In the genomic region with DNA sequence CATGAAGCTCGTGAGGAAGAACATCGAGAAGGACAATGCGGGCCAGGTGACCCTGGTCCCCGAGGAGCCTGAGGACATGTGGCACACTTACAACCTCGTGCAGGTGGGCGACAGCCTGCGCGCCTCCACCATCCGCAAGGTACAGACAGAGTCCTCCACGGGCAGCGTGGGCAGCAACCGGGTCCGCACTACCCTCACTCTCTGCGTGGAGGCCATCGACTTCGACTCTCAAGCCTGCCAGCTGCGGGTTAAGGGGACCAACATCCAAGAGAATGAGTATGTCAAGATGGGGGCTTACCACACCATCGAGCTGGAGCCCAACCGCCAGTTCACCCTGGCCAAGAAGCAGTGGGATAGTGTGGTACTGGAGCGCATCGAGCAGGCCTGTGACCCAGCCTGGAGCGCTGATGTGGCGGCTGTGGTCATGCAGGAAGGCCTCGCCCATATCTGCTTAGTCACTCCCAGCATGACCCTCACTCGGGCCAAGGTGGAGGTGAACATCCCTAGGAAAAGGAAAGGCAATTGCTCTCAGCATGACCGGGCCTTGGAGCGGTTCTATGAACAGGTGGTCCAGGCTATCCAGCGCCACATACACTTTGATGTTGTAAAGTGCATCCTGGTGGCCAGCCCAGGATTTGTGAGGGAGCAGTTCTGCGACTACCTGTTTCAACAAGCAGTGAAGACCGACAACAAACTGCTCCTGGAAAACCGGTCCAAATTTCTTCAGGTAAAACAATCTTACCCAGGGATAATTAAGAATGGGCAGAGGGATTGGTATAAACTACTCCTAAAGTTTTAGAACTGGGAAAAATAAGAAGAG, we compare ENCODE assay signal across 8 cellular contexts. TPM values are rescaled to one million over a fixed set of nuclear protein-coding genes. Genes with fewer than 3 reads are reported as not detected.
DNase-seq lines count a peak whose midpoint lies in the region; TF ChIP-seq lines count a peak whose summit lies in the region.

No MANE protein-coding gene starts in this region.

- H3K27ac ChIP-seq in GM23248: peak overlapping the region; percentile 99
- H3K27ac ChIP-seq in KMS-11: peak overlapping the region; percentile 95
- peak overlapping the region; percentile 85 for H3K27ac ChIP-seq in VCaP
- peak overlapping the region; percentile 94 for H3K27ac ChIP-seq in mammary epithelial cell (ENCODE audit: insufficient read depth, low read depth, low read length)
- peak overlapping the region; percentile 95 for H3K27ac ChIP-seq in skeletal muscle tissue (ENCODE audit: low read depth, low read length)

- intact Hi-C loops in mammary epithelial cell (cut with micrococcal nuclease): loop anchor here (1.0 to 5.0 kb wide), 3 partner anchors 13 to 117 kb away; a partner anchor contains a TSS

- dilution Hi-C loops in mammary epithelial cell (cut with HindIII; ENCODE audit: low sequenced_read_pairs): no loop called here

- no peak for DNase-seq in GM06990 (ENCODE audit: extremely low read depth, insufficient read length)
- peak; percentile 91 for DNase-seq in GM23248
- DNase-seq in mammary epithelial cell: peak; percentile 79
- peak; percentile 30 for DNase-seq in iPS-NIHi11 (ENCODE audit: low spot score)
- no peak for DNase-seq in middle frontal gyrus (ENCODE audit: extremely low spot score, low spot score)

- 1 to 3% methylated on average over 31 of the region's 31 CpGs for whole genome bisulfite sequencing in GM23248 (ENCODE audit: low coverage in 1 of 2, low lambda C conversion rate in 2 of 2, missing lambda C conversion rate in 2 of 2), 2 experiments
- 4% methylated on average over 14 of the region's 31 CpGs for WGBS in mammary epithelial cell (ENCODE audit: low coverage, missing lambda C conversion rate)

- H3K4me1 ChIP-seq in GM23248 (ENCODE audit: insufficient read depth) (peaks cover 30% of the 10 kb centered on the region), KMS-11 (ENCODE audit: low read depth, poor library complexity, severe bottlenecking) (peaks cover 33% of the 10 kb centered on the region), mammary epithelial cell (ENCODE audit: insufficient read depth, low read length) (peaks cover 20% of the 10 kb centered on the region), skeletal muscle tissue (ENCODE audit: control insufficient read depth in 3 of 3, insufficient read depth in 3 of 3, low read length in 3 of 3) (peaks cover 20 to 44% (median 33%) of the 10 kb centered on the region in 3 donors)

- H3K9me2 ChIP-seq in GM23248 (ENCODE audit: insufficient read depth): no peaks in the 10 kb centered on the region

- H3K4me2 ChIP-seq in GM23248 (ENCODE audit: unreplicated experiment) (peak overlapping the region; percentile 97), KMS-11 (peak overlapping the region; percentile 81), mammary epithelial cell (ENCODE audit: insufficient read depth, low read depth, low read length) (peak overlapping the region; percentile 98)

- H3K4me3 ChIP-seq in GM06990 (replicated peaks; ENCODE audit: low read depth, low read length) (peak overlapping the region; percentile 79), GM23248 (peak overlapping the region; percentile 87), KMS-11 (IDR thresholded peaks at IDR 0.05; ENCODE audit: insufficient read depth, low read depth, low read length) (peak overlapping the region; percentile 19), mammary epithelial cell (replicated peaks in 1 of 3; ENCODE audit: insufficient read depth in 1 of 3, low read depth in 2 of 3, low read length in 3 of 3) (peak overlapping the region; percentile 65 to 91 (median 71)), skeletal muscle tissue (ENCODE audit: low read length in 3 of 3) (peak overlapping the region; percentile 90 to 95 (median 93))

- H3K36me3 ChIP-seq in GM06990 (ENCODE audit: control insufficient read depth, insufficient read depth, low read length) (no peaks in the 10 kb centered on the region; the same call in 1 of the 2 replicates), GM23248 (ENCODE audit: low read depth) (peaks cover 37% of the 10 kb centered on the region), KMS-11 (ENCODE audit: insufficient read depth) (peaks cover 14% of the 10 kb centered on the region), mammary epithelial cell (ENCODE audit: insufficient read depth, low read length) (peaks cover 12% of the 10 kb centered on the region), skeletal muscle tissue (ENCODE audit: control insufficient read depth in 3 of 3, insufficient read depth in 3 of 3, low read length in 3 of 3) (peaks cover 0 to 12% (median 6%) of the 10 kb centered on the region in 3 donors)

- CTCF ChIA-PET in mammary epithelial cell (lab: Charles Lee; ENCODE audit: low non-redundant PET): interaction anchor here (1.4 kb wide), 1 partner anchor 115 kb away, joined by 11 read pairs; no protein-coding TSS in a partner anchor

- H2AFZ ChIP-seq in GM23248 (peak overlapping the region; percentile 44), KMS-11 (ENCODE audit: low read depth) (peak overlapping the region; percentile 96), mammary epithelial cell (ENCODE audit: low read depth, low read length) (peak overlapping the region; percentile 97)

- H3K79me2 ChIP-seq in GM23248 (ENCODE audit: insufficient read depth): peaks cover 86% of the 10 kb centered on the region
- H3K79me2 ChIP-seq in KMS-11 (ENCODE audit: insufficient read depth, low read depth): peaks cover 47% of the 10 kb centered on the region
- H3K79me2 ChIP-seq in mammary epithelial cell (ENCODE audit: insufficient read depth, low read length): peaks cover 75% of the 10 kb centered on the region

- H3F3A ChIP-seq in GM23248 (ENCODE audit: insufficient read depth): peaks cover 36% of the 10 kb centered on the region

- no peaks in the 10 kb centered on the region for H4K20me1 ChIP-seq in GM23248 (ENCODE audit: insufficient read depth)
- peaks cover 21% of the 10 kb centered on the region for H4K20me1 ChIP-seq in KMS-11 (ENCODE audit: insufficient read depth)
- H4K20me1 ChIP-seq in mammary epithelial cell (ENCODE audit: insufficient read depth, low read length): peaks cover 3% of the 10 kb centered on the region

- H3K27me3 ChIP-seq in GM06990 (replicated peaks; ENCODE audit: control insufficient read depth, insufficient read depth, low read length) (no peaks in the 10 kb centered on the region), GM23248 (replicated peaks; ENCODE audit: insufficient read depth) (no peaks in the 10 kb centered on the region), KMS-11 (ENCODE audit: insufficient read depth, low read depth) (no peaks in the 10 kb centered on the region), mammary epithelial cell (ENCODE audit: insufficient read depth, low read length) (no peaks in the 10 kb centered on the region), skeletal muscle tissue (ENCODE audit: control insufficient read depth in 3 of 3, insufficient read depth in 3 of 3, low read length in 3 of 3) (no peaks in the 10 kb centered on the region)

- H3K9me3 ChIP-seq in GM23248 (ENCODE audit: low read depth): no peaks in the 10 kb centered on the region
- no peaks in the 10 kb centered on the region for H3K9me3 ChIP-seq in mammary epithelial cell (replicated peaks; ENCODE audit: insufficient read depth, low read length)
- no peaks in the 10 kb centered on the region for H3K9me3 ChIP-seq in skeletal muscle tissue (ENCODE audit: control insufficient read depth in 3 of 3, low read length in 3 of 3)

- TSS peak; percentile 63 for BruUV-seq in mammary epithelial cell (replicated peaks; lab: Mats Ljungman, UMichigan)

- TF ChIP-seq CTCF in GM06990 (IDR thresholded peaks at IDR 0.05; ENCODE audit: insufficient read depth, low read length, poor library complexity, severe bottlenecking): no peak
- no peak for TF ChIP-seq CTCF in KMS-11 (conservative IDR thresholded peaks at IDR 0.05; ENCODE audit: low read depth, low read length)
- no peak for TF ChIP-seq CTCF in VCaP (conservative IDR thresholded peaks at IDR 0.05)
- TF ChIP-seq CTCF in mammary epithelial cell (conservative IDR thresholded peaks at IDR 0.05 in 1 of 2, IDR thresholded peaks at IDR 0.05 in 1 of 2; ENCODE audit: extremely low read depth in 1 of 2, insufficient read depth in 1 of 2, low read depth in 1 of 2, low read length in 2 of 2): peak in 1 of 2 donors; percentile 18

- in situ Hi-C loops in GM23248 (cut with MboI) (no loop called here), mammary epithelial cell (cut with MboI; ENCODE audit: low sequenced_read_pairs in 2 of 2) (no loop called here)

- H3K9ac ChIP-seq in GM23248: peak overlapping the region; percentile 99
- peak overlapping the region; percentile 96 for H3K9ac ChIP-seq in KMS-11
- peak overlapping the region; percentile 96 for H3K9ac ChIP-seq in mammary epithelial cell (ENCODE audit: insufficient read depth, low read length)
- peak overlapping the region; percentile 84 to 90 (median 89) for H3K9ac ChIP-seq in skeletal muscle tissue (ENCODE audit: low read depth in 1 of 3, low read length in 3 of 3)

RNA-seq across cellular contexts. Expression of a gene that starts 12.9 kb away (rescaled TPM):
- total RNA-seq in GM23248 (2014; rRNA removed; shearing (Covaris generic)): 18.4 and 18.6 TPM in 2 replicates
- 8.1 and 8.9 TPM in 2 replicates for polyA plus RNA-seq in GM23248 (2016; fragmentation: Nextera tagmentation; extraction: Ambion mirVana)
- 10 to 100 TPM in 1 of 2 donors, 1 to 10 TPM in 1; 2.7 to 14.6 TPM for total RNA-seq in mammary epithelial cell
- 3.9 TPM for polyA plus RNA-seq in mammary epithelial cell
- 3.5 TPM for polyA minus RNA-seq in mammary epithelial cell
- total RNA-seq in skeletal muscle tissue: 22.4 TPM

RNA-seq across cellular contexts. Expression of a gene that starts 12.9 kb away (rescaled TPM):
- 20.4 and 24.4 TPM in 2 replicates for total RNA-seq in GM23248 (2014; rRNA removed; shearing (Covaris generic))
- polyA plus RNA-seq in GM23248 (2016; fragmentation: Nextera tagmentation; extraction: Ambion mirVana) (25.0 and 25.2 TPM in 2 replicates), mammary epithelial cell (21.1 TPM)
- total RNA-seq in mammary epithelial cell (10 to 100 TPM; 20.5 to 24.4 TPM), skeletal muscle tissue (18.8 TPM)
- 25.4 TPM for polyA minus RNA-seq in mammary epithelial cell

Comparison
In these comparisons a context has a peak if more than half of its experiments do, and no peak if none do; other contexts are left out.
1. DNase-seq: peak in GM23248 (single experiment), mammary epithelial cell (single experiment) and iPS-NIHi11 (single experiment); none in GM06990 (single experiment) and middle frontal gyrus (single experiment).
2. H3K4me3 ChIP-seq: peak in every context shown above with its lines; median percentile 93 in skeletal muscle tissue; 87 in GM23248; 79 in GM06990; 71 in mammary epithelial cell; 19 in KMS-11.
3. H2AFZ ChIP-seq: peak in every context shown above with its lines; median percentile 97 in mammary epithelial cell; 96 in KMS-11; 44 in GM23248.
4. Peak in every context shown above with its lines, with median percentiles within 50 percentile points of each other: H3K27ac ChIP-seq, H3K4me2 ChIP-seq and H3K9ac ChIP-seq.